In the genomic region with DNA sequence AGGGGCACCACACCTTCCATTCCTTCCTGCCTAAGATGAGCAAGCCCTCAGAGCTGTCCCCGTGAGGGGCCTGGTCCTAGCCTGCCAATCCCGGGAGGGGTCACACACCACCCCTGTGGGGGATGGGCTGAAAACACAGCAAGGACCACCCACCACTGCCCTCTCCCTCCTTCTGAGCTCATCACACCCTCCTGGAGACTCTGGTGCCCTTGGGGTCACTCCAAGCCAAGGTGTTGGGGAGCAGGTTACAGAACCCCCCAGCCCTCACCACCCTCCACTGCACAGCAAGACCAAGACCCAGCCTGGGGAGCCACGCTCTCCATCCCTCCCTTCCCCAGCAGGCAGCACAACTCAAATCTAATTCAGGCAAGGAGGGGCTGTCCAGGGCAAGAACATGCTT, we compare ENCODE assay signal across 25 cellular contexts.
"Had no signal": no experiment of that assay in that cellular context is flagged by ENCODE, and none has a peak within 500 bp of the region (broad histone marks: within the 10 kb centered on the region; RNA-seq: fewer than 3 reads in every experiment).

No MANE protein-coding gene starts in this region.

- H3K27me3 Mint-ChIP-seq: activated CD4-positive, alpha-beta memory T cell treated with anti-CD3 and anti-CD28 coated beads, Interleukin-2, amount 10 ng/mL, durations not matched to agents 7 days and 5 days; activated CD4-positive, alpha-beta T cell treated with anti-CD3 and anti-CD28 coated beads, Interleukin-2, amount 10 ng/mL, durations not matched to agents 7 days and 5 days had no signal

- DNase-seq: activated CD4-positive, alpha-beta memory T cell treated with anti-CD3 and anti-CD28 coated beads, Interleukin-2, amount 10 ng/mL, durations not matched to agents 7 days and 5 days; activated CD4-positive, alpha-beta T cell treated with anti-CD3 and anti-CD28 coated beads for 1 hour; activated CD4-positive, alpha-beta T cell treated with anti-CD3 and anti-CD28 coated beads, Interleukin-2, amount 10 ng/mL, durations not matched to agents 7 days and 5 days; activated CD8-positive, alpha-beta memory T cell treated with anti-CD3 and anti-CD28 coated beads, Interleukin-2, amount 50 U/mL, for 48 hours; activated gamma-delta T cell; activated naive CD8-positive, alpha-beta T cell treated with anti-CD3 and anti-CD28 coated beads, Interleukin-2, amount 50 U/mL, for 24 hours; activated T-cell treated with anti-CD3 and anti-CD28 coated beads, Interleukin-2, amount 50 U/mL, for 24 hours; colonic mucosa; effector memory CD4-positive, alpha-beta T cell; kidney; naive B cell; nephron progenitor cell; stimulated activated CD4-positive, alpha-beta T cell treated with anti-CD3 and anti-CD28 coated beads, Interleukin-1b, Interleukin-23, amount 100 ng/mL, for 48 hours; stimulated activated naive CD4-positive, alpha-beta T cell treated with Interleukin-2 at 50 U/mL for 16 hours; T-helper 2 cell; trophoblast cell had no signal

- H3K4me1 ChIP-seq: colonic mucosa, gastroesophageal sphincter, parathyroid adenoma, right atrium auricular region had no signal

- H3K4me1 Mint-ChIP-seq: activated CD4-positive, alpha-beta T cell treated with anti-CD3 and anti-CD28 coated beads, Interleukin-2, amount 10 ng/mL, durations not matched to agents 7 days and 5 days; activated naive CD4-positive, alpha-beta T cell treated with anti-CD3 and anti-CD28 coated beads, Interleukin-2, amount 50 U/mL, for 24 hours; activated naive CD8-positive, alpha-beta T cell treated with anti-CD3 and anti-CD28 coated beads, Interleukin-2, amount 50 U/mL, for 24 hours; mesothelial cell of epicardium; naive B cell had no signal

- H3K9ac ChIP-seq: parathyroid adenoma had no signal

- H3K27ac ChIP-seq: colonic mucosa, gastroesophageal sphincter, hepatocyte, parathyroid adenoma, right atrium auricular region, thoracic aorta had no signal

- H3K36me3 Mint-ChIP-seq: mesothelial cell of epicardium, naive B cell had no signal

- H3K4me3 Mint-ChIP-seq: activated CD4-positive, alpha-beta memory T cell treated with anti-CD3 and anti-CD28 coated beads, Interleukin-2, amount 10 ng/mL, durations not matched to agents 7 days and 5 days; activated CD4-positive, alpha-beta T cell treated with anti-CD3 and anti-CD28 coated beads, Interleukin-2, amount 10 ng/mL, durations not matched to agents 7 days and 5 days; activated naive CD4-positive, alpha-beta T cell treated with anti-CD3 and anti-CD28 coated beads, Interleukin-2, amount 50 U/mL, for 24 hours; activated naive CD8-positive, alpha-beta T cell treated with anti-CD3 and anti-CD28 coated beads, Interleukin-2, amount 50 U/mL, for 24 hours; activated T-cell treated with anti-CD3 and anti-CD28 coated beads, Interleukin-2, amount 50 U/mL, for 24 hours; mesothelial cell of epicardium; nephron progenitor cell; WTC11 had no signal

- H3K9me3 Mint-ChIP-seq: activated naive CD8-positive, alpha-beta T cell treated with anti-CD3 and anti-CD28 coated beads, Interleukin-2, amount 50 U/mL, for 24 hours had no signal

- H2AFZ ChIP-seq: hepatocyte, parathyroid adenoma had no signal

- H3K36me3 ChIP-seq: colonic mucosa, gastroesophageal sphincter, right atrium auricular region, thoracic aorta had no signal

- H3K27me3 ChIP-seq: colonic mucosa, right atrium auricular region had no signal

- H3K4me2 ChIP-seq: hepatocyte, smooth muscle cell had no signal

- H3K4me3 ChIP-seq: colonic mucosa, gastroesophageal sphincter, hepatocyte, right atrium auricular region, smooth muscle cell, thoracic aorta had no signal

- H3K9me3 ChIP-seq: colonic mucosa, thoracic aorta had no signal

- H3K27ac Mint-ChIP-seq: activated CD4-positive, alpha-beta memory T cell treated with anti-CD3 and anti-CD28 coated beads, Interleukin-2, amount 10 ng/mL, durations not matched to agents 7 days and 5 days; activated CD4-positive, alpha-beta T cell treated with anti-CD3 and anti-CD28 coated beads, Interleukin-2, amount 10 ng/mL, durations not matched to agents 7 days and 5 days; activated naive CD4-positive, alpha-beta T cell treated with anti-CD3 and anti-CD28 coated beads, Interleukin-2, amount 50 U/mL, for 24 hours; activated naive CD8-positive, alpha-beta T cell treated with anti-CD3 and anti-CD28 coated beads, Interleukin-2, amount 50 U/mL, for 24 hours; activated T-cell treated with anti-CD3 and anti-CD28 coated beads, Interleukin-2, amount 50 U/mL, for 24 hours; mesothelial cell of epicardium; nephron progenitor cell; WTC11 had no signal

- H3K79me2 ChIP-seq: hepatocyte, parathyroid adenoma had no signal

- ATAC-seq: activated naive CD8-positive, alpha-beta T cell treated with anti-CD3 and anti-CD28 coated beads, Interleukin-2, amount 50 U/mL, for 24 hours; gastroesophageal sphincter; WTC11 had no signal
